Comparison of ENCODE assay signal across 8 cellular contexts in the genomic region with DNA sequence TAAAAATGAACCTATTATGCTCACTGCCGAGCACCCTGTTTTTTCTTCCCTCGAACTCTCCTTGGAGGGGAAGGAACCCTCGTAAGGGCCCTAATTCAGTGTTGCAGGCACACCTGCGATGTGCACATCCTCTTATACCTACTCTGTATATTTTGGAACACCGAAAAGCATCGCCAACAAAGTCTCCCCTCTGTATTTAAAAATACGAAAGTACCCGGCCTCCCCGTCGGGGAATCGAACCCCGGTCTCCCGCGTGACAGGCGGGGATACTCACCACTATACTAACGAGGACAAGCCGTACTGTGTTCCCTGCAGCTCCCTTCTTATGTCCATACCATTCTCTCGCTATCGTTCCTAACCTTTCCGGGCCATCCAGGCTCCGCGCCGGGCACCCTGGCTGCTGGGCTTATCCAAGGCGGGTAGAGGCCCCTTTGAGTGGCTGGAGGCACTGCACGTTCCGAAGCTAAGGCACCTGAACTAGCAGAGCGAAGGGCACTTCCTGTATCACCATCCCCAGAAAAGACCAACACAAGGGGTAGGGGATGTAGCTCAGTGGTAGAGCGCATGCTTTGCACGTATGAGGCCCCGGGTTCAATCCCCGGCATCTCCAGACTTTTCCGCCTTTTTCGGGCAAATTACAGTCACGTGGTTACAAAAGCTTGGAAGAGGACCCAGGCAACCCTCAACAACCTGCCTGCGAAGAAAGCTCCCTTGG. TPM values are rescaled to one million over a fixed set of nuclear protein-coding genes. Genes with fewer than 3 reads are reported as not detected.
DNase-seq lines count a peak whose midpoint lies in the region; ATAC-seq and TF ChIP-seq lines count a peak whose summit lies in the region.

No MANE protein-coding gene starts in this region.

- H3K27me3 ChIP-seq in Peyer's patch: no peaks in the 10 kb centered on the region
- H3K27me3 ChIP-seq in iPS DF 6.9 (ENCODE audit: control insufficient read depth, insufficient read depth, low read length): no peaks in the 10 kb centered on the region
- no peaks in the 10 kb centered on the region for H3K27me3 ChIP-seq in skeletal muscle satellite cell (ENCODE audit: control insufficient read depth, insufficient read depth, low read length)

- DNase-seq in GM10248 (ENCODE audit: extremely low spot score) (peak; percentile 61), Peyer's patch (peak; percentile 76 to 94 (median 84)), amniotic epithelial cell (ENCODE audit: low read depth) (peak; percentile 95), iPS DF 6.9 (ENCODE audit: low read depth, low spot score) (peak; percentile 92), cortex of kidney (lab: John Stamatoyannopoulos, UW) (no peak), HuH-7 (ENCODE audit: low spot score) (no peak)

- H3K4me3 ChIP-seq in Peyer's patch (peak overlapping the region; percentile 53 to 68 (median 55)), iPS DF 6.9 (ENCODE audit: low read length) (peak overlapping the region; percentile 35; the same call in 1 of the 2 replicates), skeletal muscle satellite cell (ENCODE audit: low read length) (peak overlapping the region; percentile 63)

- TF ChIP-seq POLR2A in Peyer's patch (IDR thresholded peaks at IDR 0.05): peak; percentile 32 to 51

- peak overlapping the region; percentile 89 to 97 (median 91) for H3K27ac ChIP-seq in Peyer's patch
- no peak overlapping the region for H3K27ac ChIP-seq in iPS DF 6.9 (ENCODE audit: low read length)

- peak; percentile 67 for ATAC-seq in HG02642 (IDR thresholded peaks at IDR 0.05; ENCODE audit: poor library complexity, unreplicated experiment)

- peak overlapping the region; percentile 83 for H3K4me2 ChIP-seq in skeletal muscle satellite cell (ENCODE audit: low read length)

- CTCF ChIA-PET in GM10248 (lab: Yijun Ruan, JAX): interaction anchor here (0.8 to 8.9 kb wide), 22 partner anchors 8 to 168 kb away, joined by 3 to 193 read pairs (median 4); partner anchors contain the start of gene UBC

- H3K36me3 ChIP-seq in Peyer's patch: no peaks in the 10 kb centered on the region
- 0 out of 2 replicates have a peak, but pooled peaks cover 2% of the 10 kb centered on the region for H3K36me3 ChIP-seq in iPS DF 6.9 (ENCODE audit: control insufficient read depth, insufficient read depth, low read length)
- no peaks in the 10 kb centered on the region for H3K36me3 ChIP-seq in skeletal muscle satellite cell (ENCODE audit: insufficient read depth, low read length)

- POLR2A ChIA-PET in GM10248 (lab: Yijun Ruan, JAX): interaction anchor here (0.6 to 3.3 kb wide), 12 partner anchors 9 to 36 kb away, joined by 3 to 24 read pairs (median 7); partner anchors contain the start of gene UBC

- no CpG with 5 or more reads among the region's 35 CpGs for WGBS in iPS DF 6.9 (ENCODE audit: insufficient coverage, insufficient read length)

- TF ChIP-seq CTCF in GM10248 (IDR thresholded peaks at IDR 0.05; ENCODE audit: control extremely low read depth, extremely low read depth, low read depth, missing control alignments) (no peak), Peyer's patch (IDR thresholded peaks at IDR 0.05) (peak in 2 of 6 experiments; percentile 1 to 21)

- H3K9ac ChIP-seq in skeletal muscle satellite cell (ENCODE audit: low read depth, low read length): peak overlapping the region; percentile 78

- H3K9me3 ChIP-seq in Peyer's patch (no peaks in the 10 kb centered on the region), iPS DF 6.9 (ENCODE audit: control insufficient read depth, insufficient read depth, low read length) (no peaks in the 10 kb centered on the region), skeletal muscle satellite cell (replicated peaks; ENCODE audit: low read length) (no peaks in the 10 kb centered on the region)

- H3K4me1 ChIP-seq in Peyer's patch (peaks cover 0 to 26% (median 13%) of the 10 kb centered on the region in 4 donors), iPS DF 6.9 (ENCODE audit: control insufficient read depth, insufficient read depth, low read length) (peaks cover 2% of the 10 kb centered on the region; the same call in 1 of the 2 replicates), skeletal muscle satellite cell (ENCODE audit: control insufficient read depth, insufficient read depth, low read length) (peaks cover 35% of the 10 kb centered on the region)

RNA-seq across cellular contexts. Expression of gene UBC, which starts 25.1 kb away (rescaled TPM):
- total RNA-seq in Peyer's patch: 1,000 to 10,000 TPM in 3 of 4 donors, 100 to 1,000 TPM in 1; 898 to 2,531 (median 1,185) TPM
- 1,475 and 1,652 TPM in 2 replicates for total RNA-seq in skeletal muscle satellite cell (2012; rRNA removed)

RNA-seq across cellular contexts. Expression of gene DHX37, which starts 49.3 kb away (rescaled TPM):
- total RNA-seq in Peyer's patch: 10 to 100 TPM in 3 of 4 donors, 1 to 10 TPM in 1; 9.5 to 42.1 (median 23.5) TPM
- total RNA-seq in skeletal muscle satellite cell (2012; rRNA removed): 20.8 and 21.0 TPM in 2 replicates

RNA-seq across cellular contexts. Expression of gene BRI3BP, which starts 53.9 kb away (rescaled TPM):
- 10 to 100 TPM; 13.2 to 55.2 (median 41.8) TPM for total RNA-seq in Peyer's patch
- total RNA-seq in skeletal muscle satellite cell (2012; rRNA removed): 8.1 and 8.4 TPM in 2 replicates

Comparison
In these comparisons a context has a peak if more than half of its experiments do, and no peak if none do; other contexts are left out.
1. DNase-seq: peak in GM10248 (single experiment), Peyer's patch (3 of 3), amniotic epithelial cell (single experiment) and iPS DF 6.9 (single experiment); none in cortex of kidney (single experiment) and HuH-7 (single experiment).
2. Peak in every context shown above with its lines, with median percentiles within 50 percentile points of each other: H3K4me3 ChIP-seq.